9 cellular contexts compared by ENCODE assay signal in genomic region chr12:7369274-7369729, GRCh38.
DNase-seq lines count a peak whose midpoint lies in the region; ATAC-seq and TF ChIP-seq lines count a peak whose summit lies in the region.
"Had no signal": no experiment of that assay in that cellular context is flagged by ENCODE, and none has a peak within 500 bp of the region (broad histone marks: within the 10 kb centered on the region; RNA-seq: fewer than 3 reads in every experiment).

No MANE protein-coding gene starts in this region.

- H3K36me3 Mint-ChIP-seq in activated naive CD8-positive, alpha-beta T cell treated with anti-CD3 and anti-CD28 coated beads, Interleukin-2, amount 50 U/mL, for 24 hours (ENCODE audit: low read depth): no peaks in the 10 kb centered on the region

- intact Hi-C loops in ascending aorta (cut with DNase I): no loop called here

- no peak overlapping the region for H2AK5ac ChIP-seq in mesenchymal stem cell (ENCODE audit: low read length, severe bottlenecking)

- H3K4me1 Mint-ChIP-seq in activated naive CD8-positive, alpha-beta T cell treated with anti-CD3 and anti-CD28 coated beads, Interleukin-2, amount 50 U/mL, for 24 hours: no peaks in the 10 kb centered on the region

- H4K91ac ChIP-seq in mesenchymal stem cell (ENCODE audit: low read length): no peak overlapping the region

- no peak overlapping the region for H3K14ac ChIP-seq in mesenchymal stem cell (ENCODE audit: low read length in 2 of 2)

- H3K9me3 ChIP-seq in SJSA1 (replicated peaks) (no peaks in the 10 kb centered on the region), mesenchymal stem cell (ENCODE audit: control insufficient read depth, low read length) (no peaks in the 10 kb centered on the region), ascending aorta (no peaks in the 10 kb centered on the region)
- H3K9me3 ChIP-seq: adrenal gland had no signal

- peaks cover 1% of the 10 kb centered on the region for H3K27me3 Mint-ChIP-seq in activated naive CD8-positive, alpha-beta T cell treated with anti-CD3 and anti-CD28 coated beads, Interleukin-2, amount 50 U/mL, for 24 hours

- H3K27ac Mint-ChIP-seq in activated naive CD8-positive, alpha-beta T cell treated with anti-CD3 and anti-CD28 coated beads, Interleukin-2, amount 50 U/mL, for 24 hours: no peak overlapping the region

- no peak overlapping the region for H3K4me2 ChIP-seq in mesenchymal stem cell (ENCODE audit: low read length, poor library complexity, severe bottlenecking)

- H4K8ac ChIP-seq in mesenchymal stem cell (ENCODE audit: low read length): no peak overlapping the region

- no peak overlapping the region for H2BK120ac ChIP-seq in mesenchymal stem cell (ENCODE audit: low read depth, low read length)

- H3K18ac ChIP-seq in mesenchymal stem cell (ENCODE audit: low read depth in 1 of 2, low read length in 2 of 2): no peak overlapping the region

- H3K4ac ChIP-seq in mesenchymal stem cell (ENCODE audit: low read depth in 1 of 2, low read length in 2 of 2): no peak overlapping the region

- no peak overlapping the region for H3K23ac ChIP-seq in mesenchymal stem cell (ENCODE audit: low read length in 2 of 2)

- H3K4me3 ChIP-seq in GM12865 (ENCODE audit: low read depth, low read length): peak overlapping the region; percentile 43
- no peak overlapping the region for H3K4me3 ChIP-seq in SJSA1
- no peak overlapping the region for H3K4me3 ChIP-seq in mesenchymal stem cell (ENCODE audit: insufficient read depth in 1 of 2, low read depth in 1 of 2, low read length in 2 of 2)
- no peak overlapping the region for H3K4me3 ChIP-seq in ascending aorta
- H3K4me3 ChIP-seq: adrenal gland had no signal

- H3K4me1 ChIP-seq in SJSA1 (replicated peaks): peaks cover 11% of the 10 kb centered on the region
- H3K4me1 ChIP-seq in mesenchymal stem cell (ENCODE audit: control insufficient read depth, insufficient read depth, low read depth, low read length): peaks cover 3% of the 10 kb centered on the region
- H3K4me1 ChIP-seq in ascending aorta: no peaks in the 10 kb centered on the region
- H3K4me1 ChIP-seq: adrenal gland had no signal

- no peaks in the 10 kb centered on the region for H3K79me1 ChIP-seq in mesenchymal stem cell (replicated peaks; ENCODE audit: low read length, poor library complexity, severe bottlenecking)

- peak; percentile 51 for ATAC-seq in HG02852 (IDR thresholded peaks at IDR 0.05; ENCODE audit: unreplicated experiment)
- ATAC-seq in activated naive CD8-positive, alpha-beta T cell treated with anti-CD3 and anti-CD28 coated beads, Interleukin-2, amount 50 U/mL, for 24 hours: no peak

- H3K4me3 Mint-ChIP-seq in activated naive CD8-positive, alpha-beta T cell treated with anti-CD3 and anti-CD28 coated beads, Interleukin-2, amount 50 U/mL, for 24 hours: no peak overlapping the region

- H3K36me3 ChIP-seq in SJSA1 (no peaks in the 10 kb centered on the region), mesenchymal stem cell (ENCODE audit: control insufficient read depth in 1 of 2, insufficient read depth in 2 of 2, low read depth in 1 of 2, low read length in 2 of 2) (no peaks in the 10 kb centered on the region), ascending aorta (no peaks in the 10 kb centered on the region)
- H3K36me3 ChIP-seq: adrenal gland had no signal

- no peak overlapping the region for H2BK5ac ChIP-seq in mesenchymal stem cell (ENCODE audit: low read depth, low read length, poor library complexity, severe bottlenecking)

- DNase-seq in GM12865 (ENCODE audit: low read depth) (peak; percentile 76), SJSA1 (ENCODE audit: low read depth in 1 of 2, low spot score in 2 of 2) (peak; percentile 25 to 64), mesenchymal stem cell (peak; percentile 34), ureter (ENCODE audit: low spot score) (no peak), kidney glomerular epithelial cell (lab: John Stamatoyannopoulos, UW) (no peak), ascending aorta (ENCODE audit: low spot score in 2 of 2) (no peak)
- DNase-seq in activated naive CD8-positive, alpha-beta T cell treated with anti-CD3 and anti-CD28 coated beads, Interleukin-2, amount 50 U/mL, for 24 hours: no peak

- no peak overlapping the region for H2BK12ac ChIP-seq in mesenchymal stem cell (ENCODE audit: low read length in 2 of 2)

- 39% methylated on average over 7 of the region's 10 CpGs for WGBS in mesenchymal stem cell

- no peaks in the 10 kb centered on the region for H3K9me3 Mint-ChIP-seq in activated naive CD8-positive, alpha-beta T cell treated with anti-CD3 and anti-CD28 coated beads, Interleukin-2, amount 50 U/mL, for 24 hours

- no peak overlapping the region for H2AFZ ChIP-seq in mesenchymal stem cell (ENCODE audit: low read depth, low read length)

- H3K27me3 ChIP-seq in SJSA1 (replicated peaks): no peaks in the 10 kb centered on the region
- no peaks in the 10 kb centered on the region for H3K27me3 ChIP-seq in mesenchymal stem cell (ENCODE audit: control insufficient read depth in 1 of 2, insufficient read depth in 1 of 2, low read length in 2 of 2)
- no peaks in the 10 kb centered on the region for H3K27me3 ChIP-seq in ascending aorta
- H3K27me3 ChIP-seq: adrenal gland had no signal

- no peak overlapping the region for H3K9ac ChIP-seq in mesenchymal stem cell (ENCODE audit: low read length)

- H2BK15ac ChIP-seq in mesenchymal stem cell (ENCODE audit: low read depth, poor library complexity, severe bottlenecking): no peak overlapping the region

- H3K27ac ChIP-seq in SJSA1 (no peak overlapping the region; the same call in 1 of the 2 replicates), mesenchymal stem cell (ENCODE audit: low read length, poor library complexity, severe bottlenecking) (no peak overlapping the region), ascending aorta (no peak overlapping the region)
- H3K27ac ChIP-seq: adrenal gland had no signal

- TF ChIP-seq CTCF in GM12865 (IDR thresholded peaks at IDR 0.05; ENCODE audit: insufficient read depth, low read depth, low read length, missing control alignments) (no peak), ascending aorta (IDR thresholded peaks at IDR 0.05) (no peak)

Comparison
In these comparisons a context has a peak if more than half of its experiments do, and no peak if none do; other contexts are left out.
1. DNase-seq: peak in GM12865 (single experiment), SJSA1 (2 of 2) and mesenchymal stem cell (single experiment); none in activated naive CD8-positive, alpha-beta T cell treated with anti-CD3 and anti-CD28 coated beads, Interleukin-2, amount 50 U/mL, for 24 hours (single experiment), ureter (single experiment), kidney glomerular epithelial cell (single experiment) and ascending aorta (0 of 2).